ENCODE assay signal across 10 cellular contexts in genomic region chr2:84846732-84847131, GRCh38. TPM values are rescaled to one million over a fixed set of nuclear protein-coding genes. Genes with fewer than 3 reads are reported as not detected.
DNase-seq lines count a peak whose midpoint lies in the region; ATAC-seq and TF ChIP-seq lines count a peak whose summit lies in the region.
"Had no signal": no experiment of that assay in that cellular context is flagged by ENCODE, and none has a peak within 500 bp of the region (broad histone marks: within the 10 kb centered on the region; RNA-seq: fewer than 3 reads in every experiment).

No MANE protein-coding gene starts in this region.

- TF ChIP-seq CTCF in upper lobe of left lung (IDR thresholded peaks at IDR 0.05), result no peak

- H3K27ac ChIP-seq in upper lobe of left lung (peak overlapping the region in 3 of 4 donors; percentile 2 to 71 (median 15)), SJCRH30 (no peak overlapping the region)

- H3K4me1 ChIP-seq in upper lobe of left lung (peaks cover 0 to 6% (median 0%) of the 10 kb centered on the region in 4 donors), SJCRH30 (no peaks in the 10 kb centered on the region)

- no peaks in the 10 kb centered on the region for H3K9me3 ChIP-seq in upper lobe of left lung
- no peaks in the 10 kb centered on the region for H3K9me3 ChIP-seq in SJCRH30 (replicated peaks)

- H3K27me3 ChIP-seq in upper lobe of left lung (no peaks in the 10 kb centered on the region), SJCRH30 (peaks cover 3% of the 10 kb centered on the region; the same call in 1 of the 2 replicates)

- peak; percentile 73 for DNase-seq in activated CD8-positive, alpha-beta memory T cell treated with anti-CD3 and anti-CD28 coated beads for 24 hours
- DNase-seq in activated CD8-positive, alpha-beta memory T cell treated with anti-CD3 and anti-CD28 coated beads, Interleukin-2, amount 50 U/mL, for 4 hours, result no peak
- DNase-seq in left colon (peak; percentile 53 to 58), upper lobe of left lung (no peak), SJCRH30 (no peak), NCI-H187 treated with DMSO at 0.1 percent for 48 hours (lab: John Stamatoyannopoulos, UW) (no peak), NCI-H510A treated with DMSO at 0.1 percent for 48 hours (lab: John Stamatoyannopoulos, UW) (no peak)
- DNase-seq: NCI-H1694 treated with DMSO at 0.1 percent for 48 hours, substantia nigra had no signal

- H3K36me3 ChIP-seq in upper lobe of left lung, result no peaks in the 10 kb centered on the region
- no peaks in the 10 kb centered on the region for H3K36me3 ChIP-seq in SJCRH30

- H3K4me1 Mint-ChIP-seq in activated naive CD4-positive, alpha-beta T cell treated with anti-CD3 and anti-CD28 coated beads, Interleukin-2, amount 50 U/mL, for 24 hours, result peaks cover 98% of the 10 kb centered on the region

- intact Hi-C loops in left colon (cut with DNase I, micrococcal nuclease), result no loop called here

- TF ChIP-seq EP300 in upper lobe of left lung (IDR thresholded peaks at IDR 0.05), result no peak

- TF ChIP-seq POLR2A in upper lobe of left lung (IDR thresholded peaks at IDR 0.05), result no peak

- H3K4me3 ChIP-seq in upper lobe of left lung, result no peak overlapping the region
- no peak overlapping the region for H3K4me3 ChIP-seq in SJCRH30

- no peaks in the 10 kb centered on the region for H3K27me3 Mint-ChIP-seq in activated naive CD4-positive, alpha-beta T cell treated with anti-CD3 and anti-CD28 coated beads, Interleukin-2, amount 50 U/mL, for 24 hours

- WGBS in upper lobe of left lung, 2 donors, result 70 to 80% methylated on average over 2 of the region's 2 CpGs

- peak overlapping the region; percentile 67 for H3K4me3 Mint-ChIP-seq in activated naive CD4-positive, alpha-beta T cell treated with anti-CD3 and anti-CD28 coated beads, Interleukin-2, amount 50 U/mL, for 24 hours

- ATAC-seq in left colon (peak; percentile 88), upper lobe of left lung (ENCODE audit: low FRiP score in 2 of 2) (no peak)

- peak overlapping the region; percentile 99 for H3K27ac Mint-ChIP-seq in activated naive CD4-positive, alpha-beta T cell treated with anti-CD3 and anti-CD28 coated beads, Interleukin-2, amount 50 U/mL, for 24 hours

- peaks cover 11% of the 10 kb centered on the region for H3K36me3 Mint-ChIP-seq in activated naive CD4-positive, alpha-beta T cell treated with anti-CD3 and anti-CD28 coated beads, Interleukin-2, amount 50 U/mL, for 24 hours

- H3K9me3 Mint-ChIP-seq in activated naive CD4-positive, alpha-beta T cell treated with anti-CD3 and anti-CD28 coated beads, Interleukin-2, amount 50 U/mL, for 24 hours, result peaks cover 8% of the 10 kb centered on the region

RNA-seq across cellular contexts. Expression of gene TRABD2A, which starts 34.2 kb away (rescaled TPM):
- total RNA-seq in left colon (100 to 1,000 TPM in 1 of 2 donors, 10 to 100 TPM in 1; 89.8 to 101 TPM), upper lobe of left lung (10 to 100 TPM in 1 of 6 donors, 1 to 10 TPM in 5; 2.0 to 22.0 (median 6.2) TPM)
- 0.86 and 1.4 TPM in 2 replicates for total RNA-seq in SJCRH30 (2014; rRNA removed; shearing (Covaris generic))

RNA-seq across cellular contexts. Expression of gene TMSB10, which starts 58.7 kb away (rescaled TPM):
- total RNA-seq in left colon (1,000 to 10,000 TPM; 1,780 to 2,331 TPM), upper lobe of left lung (1,000 to 10,000 TPM; 1,275 to 5,234 (median 2,267) TPM)
- total RNA-seq in SJCRH30 (2014; rRNA removed; shearing (Covaris generic)), result 2,317 and 2,398 TPM in 2 replicates

Comparison
In these comparisons a context has a peak if more than half of its experiments do, and no peak if none do; other contexts are left out.
1. DNase-seq: peak in activated CD8-positive, alpha-beta memory T cell treated with anti-CD3 and anti-CD28 coated beads for 24 hours (single experiment) and left colon (2 of 2); none in activated CD8-positive, alpha-beta memory T cell treated with anti-CD3 and anti-CD28 coated beads, Interleukin-2, amount 50 U/mL, for 4 hours (single experiment), upper lobe of left lung (0 of 2), SJCRH30 (0 of 2), NCI-H187 treated with DMSO at 0.1 percent for 48 hours (single experiment) and NCI-H510A treated with DMSO at 0.1 percent for 48 hours (single experiment).